In genomic region chrX:148624951-148625350, GRCh38 we compare ENCODE assay signal across 39 cellular contexts.
"Had no signal": no experiment of that assay in that cellular context is flagged by ENCODE, and none has a peak within 500 bp of the region (broad histone marks: within the 10 kb centered on the region; RNA-seq: fewer than 3 reads in every experiment).

No MANE protein-coding gene starts in this region.

- H3K36me3 ChIP-seq: ascending aorta, cardiac muscle cell had no signal

- H3K9me3 ChIP-seq: ascending aorta had no signal

- H3K4me3 ChIP-seq: ascending aorta, cardiac muscle cell had no signal

- H3K36me3 Mint-ChIP-seq: activated CD8-positive, alpha-beta memory T cell treated with anti-CD3 and anti-CD28 coated beads, Interleukin-2, amount 10 ng/mL, durations not matched to agents 7 days and 5 days; activated naive CD4-positive, alpha-beta T cell treated with anti-CD3 and anti-CD28 coated beads, Interleukin-2, amount 10 ng/mL, durations not matched to agents 7 days and 5 days; activated naive CD4-positive, alpha-beta T cell treated with anti-CD3 and anti-CD28 coated beads, Interleukin-2, amount 50 U/mL, for 24 hours; activated naive CD8-positive, alpha-beta T cell; activated naive CD8-positive, alpha-beta T cell treated with anti-CD3 and anti-CD28 coated beads, Interleukin-2, amount 10 ng/mL, durations not matched to agents 7 days and 5 days; brain; WTC11 had no signal

- H3K4me1 Mint-ChIP-seq: activated CD4-positive, alpha-beta memory T cell treated with anti-CD3 and anti-CD28 coated beads, Interleukin-2, amount 10 ng/mL, durations not matched to agents 7 days and 5 days; activated CD4-positive, alpha-beta T cell treated with anti-CD3 and anti-CD28 coated beads, Interleukin-2, amount 10 ng/mL, durations not matched to agents 7 days and 5 days; activated CD8-positive, alpha-beta memory T cell treated with anti-CD3 and anti-CD28 coated beads, Interleukin-2, amount 10 ng/mL, durations not matched to agents 7 days and 5 days; activated naive CD4-positive, alpha-beta T cell treated with anti-CD3 and anti-CD28 coated beads, Interleukin-2, amount 10 ng/mL, durations not matched to agents 7 days and 5 days; activated naive CD4-positive, alpha-beta T cell treated with anti-CD3 and anti-CD28 coated beads, Interleukin-2, amount 50 U/mL, for 24 hours; activated naive CD8-positive, alpha-beta T cell treated with anti-CD3 and anti-CD28 coated beads, Interleukin-2, amount 10 ng/mL, durations not matched to agents 7 days and 5 days; central memory CD8-positive, alpha-beta T cell; WTC11 had no signal

- H3K4me1 ChIP-seq: ascending aorta had no signal

- FAIRE-seq: bronchial epithelial cell, TTC549 had no signal

- H3K27ac Mint-ChIP-seq: activated CD4-positive, alpha-beta memory T cell treated with anti-CD3 and anti-CD28 coated beads, Interleukin-2, amount 10 ng/mL, durations not matched to agents 7 days and 5 days; activated CD4-positive, alpha-beta T cell treated with anti-CD3 and anti-CD28 coated beads for 36 hours; activated CD4-positive, alpha-beta T cell treated with anti-CD3 and anti-CD28 coated beads, Interleukin-2, amount 10 ng/mL, durations not matched to agents 7 days and 5 days; activated CD8-positive, alpha-beta memory T cell treated with anti-CD3 and anti-CD28 coated beads, Interleukin-2, amount 10 ng/mL, durations not matched to agents 7 days and 5 days; activated CD8-positive, alpha-beta T cell treated with anti-CD3 and anti-CD28 coated beads, Interleukin-2, amount 10 ng/mL, durations not matched to agents 7 days and 5 days; activated naive CD4-positive, alpha-beta T cell treated with anti-CD3 and anti-CD28 coated beads, Interleukin-2, amount 10 ng/mL, durations not matched to agents 7 days and 5 days; activated naive CD4-positive, alpha-beta T cell treated with anti-CD3 and anti-CD28 coated beads, Interleukin-2, amount 50 U/mL, for 24 hours; activated naive CD8-positive, alpha-beta T cell; activated naive CD8-positive, alpha-beta T cell treated with anti-CD3 and anti-CD28 coated beads, Interleukin-2, amount 10 ng/mL, durations not matched to agents 7 days and 5 days; activated naive CD8-positive, alpha-beta T cell treated with anti-CD3 and anti-CD28 coated beads, Interleukin-2, amount 50 U/mL, for 24 hours; activated T-cell treated with anti-CD3 and anti-CD28 coated beads, Interleukin-2, amount 50 U/mL, for 24 hours; activated T-helper 2 cell treated with anti-CD3 and anti-CD28 coated beads, Interferon-gamma antibody, Interleukin-2, Interleukin-4, amounts not matched to agents 10 μg/mL and 5 μg/mL and 100 μg/mL, durations not matched to agents 14 hours and 24 hours and 36 hours; brain; T-helper 1 cell treated with Interleukin-12 subunit alpha and Interleukin-12 subunit beta and Interleukin-4 antibody, amounts not matched to agents 30 μg/mL and 1 μg/mL, for 36 hours; T-helper 2 cell treated with Interferon-gamma antibody and Interleukin-4, amounts not matched to agents 5 μg/mL and 100 μg/mL, for 36 hours; WTC11 had no signal

- H3K27me3 Mint-ChIP-seq: activated CD4-positive, alpha-beta memory T cell treated with anti-CD3 and anti-CD28 coated beads, Interleukin-2, amount 10 ng/mL, durations not matched to agents 7 days and 5 days; activated CD4-positive, alpha-beta T cell treated with anti-CD3 and anti-CD28 coated beads for 36 hours; activated CD4-positive, alpha-beta T cell treated with anti-CD3 and anti-CD28 coated beads, Interleukin-2, amount 10 ng/mL, durations not matched to agents 7 days and 5 days; activated CD8-positive, alpha-beta memory T cell treated with anti-CD3 and anti-CD28 coated beads, Interleukin-2, amount 10 ng/mL, durations not matched to agents 7 days and 5 days; activated naive CD4-positive, alpha-beta T cell treated with anti-CD3 and anti-CD28 coated beads, Interleukin-2, amount 10 ng/mL, durations not matched to agents 7 days and 5 days; activated naive CD4-positive, alpha-beta T cell treated with anti-CD3 and anti-CD28 coated beads, Interleukin-2, amount 50 U/mL, for 24 hours; activated naive CD8-positive, alpha-beta T cell; activated naive CD8-positive, alpha-beta T cell treated with anti-CD3 and anti-CD28 coated beads, Interleukin-2, amount 10 ng/mL, durations not matched to agents 7 days and 5 days; activated naive CD8-positive, alpha-beta T cell treated with anti-CD3 and anti-CD28 coated beads, Interleukin-2, amount 50 U/mL, for 24 hours; central memory CD8-positive, alpha-beta T cell had no signal

- DNase-seq: activated CD4-positive, alpha-beta memory T cell treated with anti-CD3 and anti-CD28 coated beads, Interleukin-2, amount 10 ng/mL, durations not matched to agents 7 days and 5 days; activated CD4-positive, alpha-beta T cell treated with anti-CD3 and anti-CD28 coated beads for 1 hour; activated CD4-positive, alpha-beta T cell treated with anti-CD3 and anti-CD28 coated beads for 36 hours; activated CD4-positive, alpha-beta T cell treated with anti-CD3 and anti-CD28 coated beads for 48 hours; activated CD4-positive, alpha-beta T cell treated with anti-CD3 and anti-CD28 coated beads, Interleukin-2, amount 10 ng/mL, durations not matched to agents 7 days and 5 days; activated CD4-positive, alpha-beta T cell treated with anti-CD3 and anti-CD28 coated beads, Interleukin-2, amount 50 U/mL, for 48 hours; activated CD4-positive, CD25-positive, alpha-beta regulatory T cell; activated CD8-positive, alpha-beta memory T cell treated with anti-CD3 and anti-CD28 coated beads for 24 hours; activated CD8-positive, alpha-beta memory T cell treated with anti-CD3 and anti-CD28 coated beads, Interleukin-2, amount 10 ng/mL, durations not matched to agents 7 days and 5 days; activated CD8-positive, alpha-beta memory T cell treated with anti-CD3 and anti-CD28 coated beads, Interleukin-2, amount 50 U/mL, for 48 hours; activated CD8-positive, alpha-beta T cell treated with anti-CD3 and anti-CD28 coated beads, Interleukin-2, amount 10 ng/mL, durations not matched to agents 7 days and 5 days; activated effector memory CD4-positive, alpha-beta T cell treated with Interleukin-2 at 50 U/mL for 16 hours; activated gamma-delta T cell; activated naive CD4-positive, alpha-beta T cell treated with anti-CD3 and anti-CD28 coated beads, Interleukin-2, amount 10 ng/mL, durations not matched to agents 7 days and 5 days; activated naive CD4-positive, alpha-beta T cell treated with Interleukin-2 at 50 U/mL for 16 hours; activated naive CD8-positive, alpha-beta T cell treated with anti-CD3 and anti-CD28 coated beads, Interleukin-2, amount 10 ng/mL, durations not matched to agents 7 days and 5 days; activated naive CD8-positive, alpha-beta T cell treated with anti-CD3 and anti-CD28 coated beads, Interleukin-2, amount 50 U/mL, for 24 hours; activated T-cell treated with anti-CD3 and anti-CD28 coated beads, Interleukin-2, amount 50 U/mL, for 24 hours; activated T-cell treated with anti-CD3 and anti-CD28 coated beads, Interleukin-2, amount 50 U/mL, for 48 hours; amygdala; anterior cingulate cortex; caudate nucleus; cerebellar nuclear complex; T-helper 1 cell; T-helper 2 cell; T-helper 9 cell had no signal

- H3K9me3 Mint-ChIP-seq: activated CD4-positive, alpha-beta memory T cell treated with anti-CD3 and anti-CD28 coated beads, Interleukin-2, amount 10 ng/mL, durations not matched to agents 7 days and 5 days; activated CD4-positive, alpha-beta T cell treated with anti-CD3 and anti-CD28 coated beads, Interleukin-2, amount 10 ng/mL, durations not matched to agents 7 days and 5 days; activated naive CD4-positive, alpha-beta T cell treated with anti-CD3 and anti-CD28 coated beads, Interleukin-2, amount 10 ng/mL, durations not matched to agents 7 days and 5 days; activated naive CD4-positive, alpha-beta T cell treated with anti-CD3 and anti-CD28 coated beads, Interleukin-2, amount 50 U/mL, for 24 hours; activated naive CD8-positive, alpha-beta T cell treated with anti-CD3 and anti-CD28 coated beads, Interleukin-2, amount 10 ng/mL, durations not matched to agents 7 days and 5 days; activated naive CD8-positive, alpha-beta T cell treated with anti-CD3 and anti-CD28 coated beads, Interleukin-2, amount 50 U/mL, for 24 hours; activated T-cell treated with anti-CD3 and anti-CD28 coated beads, Interleukin-2, amount 50 U/mL, for 24 hours; activated T-helper 2 cell treated with anti-CD3 and anti-CD28 coated beads, Interferon-gamma antibody, Interleukin-2, Interleukin-4, amounts not matched to agents 10 μg/mL and 5 μg/mL and 100 μg/mL, durations not matched to agents 14 hours and 24 hours and 36 hours; central memory CD8-positive, alpha-beta T cell; T-helper 1 cell treated with Interleukin-12 subunit alpha and Interleukin-12 subunit beta and Interleukin-4 antibody, amounts not matched to agents 30 μg/mL and 1 μg/mL, for 36 hours; T-helper 2 cell treated with Interferon-gamma antibody and Interleukin-4, amounts not matched to agents 5 μg/mL and 100 μg/mL, for 36 hours; WTC11 had no signal

- H3K27ac ChIP-seq: ascending aorta, cardiac muscle cell, VCaP had no signal

- H3K27me3 ChIP-seq: ascending aorta, cardiac muscle cell had no signal

- H3K4me3 Mint-ChIP-seq: activated CD4-positive, alpha-beta memory T cell treated with anti-CD3 and anti-CD28 coated beads, Interleukin-2, amount 10 ng/mL, durations not matched to agents 7 days and 5 days; activated CD4-positive, alpha-beta T cell treated with anti-CD3 and anti-CD28 coated beads for 36 hours; activated CD4-positive, alpha-beta T cell treated with anti-CD3 and anti-CD28 coated beads, Interleukin-2, amount 10 ng/mL, durations not matched to agents 7 days and 5 days; activated CD8-positive, alpha-beta memory T cell treated with anti-CD3 and anti-CD28 coated beads, Interleukin-2, amount 10 ng/mL, durations not matched to agents 7 days and 5 days; activated CD8-positive, alpha-beta T cell treated with anti-CD3 and anti-CD28 coated beads, Interleukin-2, amount 10 ng/mL, durations not matched to agents 7 days and 5 days; activated naive CD4-positive, alpha-beta T cell treated with anti-CD3 and anti-CD28 coated beads, Interleukin-2, amount 10 ng/mL, durations not matched to agents 7 days and 5 days; activated naive CD4-positive, alpha-beta T cell treated with anti-CD3 and anti-CD28 coated beads, Interleukin-2, amount 50 U/mL, for 24 hours; activated naive CD8-positive, alpha-beta T cell; activated naive CD8-positive, alpha-beta T cell treated with anti-CD3 and anti-CD28 coated beads, Interleukin-2, amount 10 ng/mL, durations not matched to agents 7 days and 5 days; activated naive CD8-positive, alpha-beta T cell treated with anti-CD3 and anti-CD28 coated beads, Interleukin-2, amount 50 U/mL, for 24 hours; activated T-cell treated with anti-CD3 and anti-CD28 coated beads, Interleukin-2, amount 50 U/mL, for 24 hours; brain; central memory CD8-positive, alpha-beta T cell; T-helper 1 cell treated with Interleukin-12 subunit alpha and Interleukin-12 subunit beta and Interleukin-4 antibody, amounts not matched to agents 30 μg/mL and 1 μg/mL, for 36 hours; T-helper 2 cell treated with Interferon-gamma antibody and Interleukin-4, amounts not matched to agents 5 μg/mL and 100 μg/mL, for 36 hours; WTC11 had no signal
